In the genomic region with DNA sequence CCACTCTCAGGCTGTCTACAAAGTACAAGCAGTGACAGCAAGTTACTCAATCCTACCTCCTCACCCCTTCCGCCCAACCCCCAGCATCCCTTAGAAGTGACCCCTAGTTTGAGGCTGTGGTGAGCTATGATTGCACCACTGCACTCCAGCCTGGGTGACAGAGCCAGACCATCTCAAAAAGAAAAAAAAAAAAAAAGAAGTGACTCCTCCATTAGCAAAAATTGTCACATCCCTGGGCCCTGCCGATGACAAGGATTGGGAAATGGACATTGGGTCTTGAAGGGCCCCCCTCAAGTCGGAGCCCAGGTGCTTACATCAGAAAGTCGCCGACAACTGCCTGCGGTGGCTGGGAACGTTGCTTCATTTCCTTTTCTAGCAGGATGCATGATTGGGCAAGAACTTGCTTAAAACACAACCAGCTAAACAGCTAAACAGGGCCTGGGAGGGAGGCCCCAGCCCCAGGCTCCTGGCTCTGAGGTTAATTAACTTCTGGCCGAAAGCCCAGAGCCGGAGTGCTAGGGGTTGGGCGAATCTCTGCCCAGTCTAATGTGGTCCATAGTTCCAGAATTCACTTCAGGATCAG, we compare ENCODE assay signal across 8 cellular contexts. TPM values are rescaled to one million over a fixed set of nuclear protein-coding genes. Genes with fewer than 3 reads are reported as not detected.
DNase-seq lines count a peak whose midpoint lies in the region; ATAC-seq lines count a peak whose summit lies in the region.

No MANE protein-coding gene starts in this region.

- DNase-seq in NCI-H2196 treated with DMSO at 0.1 percent for 48 hours (lab: John Stamatoyannopoulos, UW; ENCODE audit: unreplicated experiment) (peak; percentile 54), foreskin melanocyte (peak; percentile 82), pons (ENCODE audit: low spot score) (peak; percentile 78), NCI-H1436 treated with DMSO at 0.1 percent for 48 hours (lab: John Stamatoyannopoulos, UW) (no peak)
- DNase-seq in activated T-helper 1 cell treated with anti-CD3 and anti-CD28 coated beads, Interleukin-12 subunit alpha, Interleukin-12 subunit beta, Interleukin-2, Interleukin-4 antibody, amounts not matched to agents 30 ng/mL and 10 ng/mL and 1 ng/mL, durations not matched to agents 14 hours and 24 hours and 36 hours (ENCODE audit: low spot score), result peak; percentile 37

- peak overlapping the region; percentile 66 to 92 (median 85); a peak in 21 of 22 replicates for H3K9ac ChIP-seq in BLaER1 treated with 17β-estradiol and CSF1 and Interleukin-3, amounts not matched to agents 10 nM and 100 nM

- peaks cover 16% of the 10 kb centered on the region for H3K4me1 Mint-ChIP-seq in activated T-helper 1 cell treated with anti-CD3 and anti-CD28 coated beads, Interleukin-12 subunit alpha, Interleukin-12 subunit beta, Interleukin-2, Interleukin-4 antibody, amounts not matched to agents 30 ng/mL and 10 ng/mL and 1 ng/mL, durations not matched to agents 14 hours and 24 hours and 36 hours (ENCODE audit: low read depth)

- intact Hi-C loops in activated T-helper 1 cell treated with anti-CD3 and anti-CD28 coated beads, Interleukin-12 subunit alpha, Interleukin-12 subunit beta, Interleukin-2, Interleukin-4 antibody, amounts not matched to agents 30 ng/mL and 10 ng/mL and 1 ng/mL, durations not matched to agents 14 hours and 24 hours and 36 hours (cut with micrococcal nuclease), result loop anchor here (1.0 kb wide), 1 partner anchor 22 kb away; a partner anchor contains a TSS

- H3K4me3 ChIP-seq in BLaER1 treated with 17β-estradiol and CSF1 and Interleukin-3, amounts not matched to agents 10 nM and 100 nM, result peak overlapping the region in 7 of 10 experiments; percentile 10 to 56 (median 29); a peak in 9 of 20 replicates

- peak overlapping the region; percentile 89 for H3K27ac Mint-ChIP-seq in activated T-helper 1 cell treated with anti-CD3 and anti-CD28 coated beads, Interleukin-12 subunit alpha, Interleukin-12 subunit beta, Interleukin-2, Interleukin-4 antibody, amounts not matched to agents 30 ng/mL and 10 ng/mL and 1 ng/mL, durations not matched to agents 14 hours and 24 hours and 36 hours

- H3K36me3 ChIP-seq in BLaER1 treated with 17β-estradiol and CSF1 and Interleukin-3, amounts not matched to agents 10 nM and 100 nM, result peaks cover 0 to 51% (median 38%) of the 10 kb centered on the region in 11 experiments; a peak in 21 of 22 replicates

- peak overlapping the region; percentile 80 to 97 (median 88) for H3K4me2 ChIP-seq in BLaER1 treated with 17β-estradiol and CSF1 and Interleukin-3, amounts not matched to agents 10 nM and 100 nM

- H3K27me3 Mint-ChIP-seq in activated T-helper 1 cell treated with anti-CD3 and anti-CD28 coated beads, Interleukin-12 subunit alpha, Interleukin-12 subunit beta, Interleukin-2, Interleukin-4 antibody, amounts not matched to agents 30 ng/mL and 10 ng/mL and 1 ng/mL, durations not matched to agents 14 hours and 24 hours and 36 hours (ENCODE audit: insufficient read depth), result no peaks in the 10 kb centered on the region

- no peaks in the 10 kb centered on the region for H3K9me3 Mint-ChIP-seq in activated T-helper 1 cell treated with anti-CD3 and anti-CD28 coated beads, Interleukin-12 subunit alpha, Interleukin-12 subunit beta, Interleukin-2, Interleukin-4 antibody, amounts not matched to agents 30 ng/mL and 10 ng/mL and 1 ng/mL, durations not matched to agents 14 hours and 24 hours and 36 hours

- peaks cover 0 to 8% (median 0%) of the 10 kb centered on the region in 11 experiments; a peak in 7 of 22 replicates for H3K9me3 ChIP-seq in BLaER1 treated with 17β-estradiol and CSF1 and Interleukin-3, amounts not matched to agents 10 nM and 100 nM (replicated peaks in 1 of 11)

- peak overlapping the region; percentile 77 for H3K4me3 Mint-ChIP-seq in activated T-helper 1 cell treated with anti-CD3 and anti-CD28 coated beads, Interleukin-12 subunit alpha, Interleukin-12 subunit beta, Interleukin-2, Interleukin-4 antibody, amounts not matched to agents 30 ng/mL and 10 ng/mL and 1 ng/mL, durations not matched to agents 14 hours and 24 hours and 36 hours

- peak overlapping the region; percentile 73 to 99 (median 97) for H3K27ac ChIP-seq in BLaER1 treated with 17β-estradiol and CSF1 and Interleukin-3, amounts not matched to agents 10 nM and 100 nM

- H3K36me3 Mint-ChIP-seq in activated T-helper 1 cell treated with anti-CD3 and anti-CD28 coated beads, Interleukin-12 subunit alpha, Interleukin-12 subunit beta, Interleukin-2, Interleukin-4 antibody, amounts not matched to agents 30 ng/mL and 10 ng/mL and 1 ng/mL, durations not matched to agents 14 hours and 24 hours and 36 hours (ENCODE audit: low read depth), result peaks cover 4% of the 10 kb centered on the region

- H3K4me1 ChIP-seq in BLaER1 treated with 17β-estradiol and CSF1 and Interleukin-3, amounts not matched to agents 10 nM and 100 nM, result peaks cover 57 to 100% (median 83%) of the 10 kb centered on the region in 10 experiments

- peak; percentile 49 for ATAC-seq in GM19452 (IDR thresholded peaks at IDR 0.05; ENCODE audit: unreplicated experiment)
- ATAC-seq in GM21786 (IDR thresholded peaks at IDR 0.05; ENCODE audit: unreplicated experiment), result no peak

- H3K27me3 ChIP-seq in BLaER1 treated with 17β-estradiol and CSF1 and Interleukin-3, amounts not matched to agents 10 nM and 100 nM, result no peaks in the 10 kb centered on the region

- H4K20me1 ChIP-seq in BLaER1 treated with 17β-estradiol and CSF1 and Interleukin-3, amounts not matched to agents 10 nM and 100 nM, result no peaks in the 10 kb centered on the region

RNA-seq across cellular contexts. Expression of a gene that starts 15.3 kb away (rescaled TPM):
- 5.9 and 6.9 TPM in 2 replicates for total RNA-seq in activated T-helper 1 cell treated with anti-CD3 and anti-CD28 coated beads, Interleukin-12 subunit alpha, Interleukin-12 subunit beta, Interleukin-2, Interleukin-4 antibody, amounts not matched to agents 30 ng/mL and 10 ng/mL and 1 ng/mL, durations not matched to agents 14 hours and 24 hours and 36 hours

RNA-seq across cellular contexts. Expression of a gene that starts 21.9 kb away (rescaled TPM):
- total RNA-seq in activated T-helper 1 cell treated with anti-CD3 and anti-CD28 coated beads, Interleukin-12 subunit alpha, Interleukin-12 subunit beta, Interleukin-2, Interleukin-4 antibody, amounts not matched to agents 30 ng/mL and 10 ng/mL and 1 ng/mL, durations not matched to agents 14 hours and 24 hours and 36 hours, result 26.6 and 31.2 TPM in 2 replicates

RNA-seq across cellular contexts. Expression of a gene that starts 22.1 kb away (rescaled TPM):
- 10.7 and 14.4 TPM in 2 replicates for total RNA-seq in activated T-helper 1 cell treated with anti-CD3 and anti-CD28 coated beads, Interleukin-12 subunit alpha, Interleukin-12 subunit beta, Interleukin-2, Interleukin-4 antibody, amounts not matched to agents 30 ng/mL and 10 ng/mL and 1 ng/mL, durations not matched to agents 14 hours and 24 hours and 36 hours

RNA-seq across cellular contexts. Expression of a gene that starts 28.2 kb away (rescaled TPM):
- total RNA-seq in activated T-helper 1 cell treated with anti-CD3 and anti-CD28 coated beads, Interleukin-12 subunit alpha, Interleukin-12 subunit beta, Interleukin-2, Interleukin-4 antibody, amounts not matched to agents 30 ng/mL and 10 ng/mL and 1 ng/mL, durations not matched to agents 14 hours and 24 hours and 36 hours, result not detected in 2 replicates

RNA-seq across cellular contexts. Expression of a gene that starts 31.1 kb away (rescaled TPM):
- 2.0 TPM in 2 replicates for total RNA-seq in activated T-helper 1 cell treated with anti-CD3 and anti-CD28 coated beads, Interleukin-12 subunit alpha, Interleukin-12 subunit beta, Interleukin-2, Interleukin-4 antibody, amounts not matched to agents 30 ng/mL and 10 ng/mL and 1 ng/mL, durations not matched to agents 14 hours and 24 hours and 36 hours
